1 cellular context compared by ENCODE assay signal in the genomic region with DNA sequence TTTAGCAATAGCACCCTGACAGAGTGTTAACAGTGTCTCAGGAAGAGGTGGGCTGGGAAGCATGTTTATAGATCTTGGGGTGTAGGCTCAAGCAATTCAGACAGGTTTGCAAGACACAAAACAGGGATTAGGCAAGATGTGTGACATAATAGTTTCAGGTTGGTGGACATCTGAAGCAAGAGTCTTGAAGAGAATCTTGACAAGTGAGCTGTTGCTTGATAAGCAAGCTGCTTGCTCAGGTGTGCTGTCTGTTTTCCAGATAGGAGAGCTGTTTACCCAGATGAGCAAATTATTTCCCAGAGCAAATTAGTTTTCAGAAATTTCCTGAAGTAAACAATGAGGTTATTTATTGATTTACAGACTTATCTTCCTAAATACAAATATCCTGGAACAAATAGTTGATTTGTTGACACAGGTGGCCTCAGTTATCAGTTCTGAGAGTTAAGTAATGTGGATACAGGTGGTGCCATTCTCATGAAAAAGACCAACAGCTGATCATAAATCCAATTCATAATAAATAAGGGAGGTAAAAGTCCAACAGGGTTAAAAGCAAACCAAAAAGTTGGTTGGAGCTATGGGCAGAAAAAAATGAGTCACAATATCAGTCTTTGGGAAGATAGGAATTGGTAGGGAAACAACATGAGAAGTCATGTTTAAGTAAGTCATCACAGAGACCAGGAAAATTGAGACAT.
TF ChIP-seq lines count a peak whose summit lies in the region.

No MANE protein-coding gene starts in this region.

TF ChIP-seq in HepG2, 621 proteins besides CTCF, POLR2A, EP300 and RAD21 (continued from another document):
- no peak for TF ChIP-seq HMGXB3 (CRISPR knock-in tag; IDR thresholded peaks at IDR 0.05; ENCODE audit: borderline replicate concordance)
- TF ChIP-seq TAF1 (CRISPR knock-in tag; IDR thresholded peaks at IDR 0.05), result no peak
- TF ChIP-seq ZKSCAN8 (CRISPR knock-in tag; IDR thresholded peaks at IDR 0.05; ENCODE audit: borderline replicate concordance), result no peak
- TF ChIP-seq ZNF138 (CRISPR knock-in tag; IDR thresholded peaks at IDR 0.05; ENCODE audit: low read depth), result no peak
- TF ChIP-seq, protein P1, sequence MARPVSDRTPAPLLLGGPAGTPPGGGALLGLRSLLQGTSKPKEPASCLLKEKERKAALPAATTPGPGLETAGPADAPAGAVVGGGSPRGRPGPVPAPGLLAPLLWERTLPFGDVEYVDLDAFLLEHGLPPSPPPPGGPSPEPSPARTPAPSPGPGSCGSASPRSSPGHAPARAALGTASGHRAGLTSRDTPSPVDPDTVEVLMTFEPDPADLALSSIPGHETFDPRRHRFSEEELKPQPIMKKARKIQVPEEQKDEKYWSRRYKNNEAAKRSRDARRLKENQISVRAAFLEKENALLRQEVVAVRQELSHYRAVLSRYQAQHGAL (CRISPR knock-in tag; IDR thresholded peaks at IDR 0.05; ENCODE audit: not compliant biosample characterization), result no peak
- TF ChIP-seq ZBTB25 (CRISPR knock-in tag; IDR thresholded peaks at IDR 0.05), result no peak
- TF ChIP-seq ZNF282 (IDR thresholded peaks at IDR 0.05; ENCODE audit: partially characterized antibody), result no peak
- TF ChIP-seq, protein P2, sequence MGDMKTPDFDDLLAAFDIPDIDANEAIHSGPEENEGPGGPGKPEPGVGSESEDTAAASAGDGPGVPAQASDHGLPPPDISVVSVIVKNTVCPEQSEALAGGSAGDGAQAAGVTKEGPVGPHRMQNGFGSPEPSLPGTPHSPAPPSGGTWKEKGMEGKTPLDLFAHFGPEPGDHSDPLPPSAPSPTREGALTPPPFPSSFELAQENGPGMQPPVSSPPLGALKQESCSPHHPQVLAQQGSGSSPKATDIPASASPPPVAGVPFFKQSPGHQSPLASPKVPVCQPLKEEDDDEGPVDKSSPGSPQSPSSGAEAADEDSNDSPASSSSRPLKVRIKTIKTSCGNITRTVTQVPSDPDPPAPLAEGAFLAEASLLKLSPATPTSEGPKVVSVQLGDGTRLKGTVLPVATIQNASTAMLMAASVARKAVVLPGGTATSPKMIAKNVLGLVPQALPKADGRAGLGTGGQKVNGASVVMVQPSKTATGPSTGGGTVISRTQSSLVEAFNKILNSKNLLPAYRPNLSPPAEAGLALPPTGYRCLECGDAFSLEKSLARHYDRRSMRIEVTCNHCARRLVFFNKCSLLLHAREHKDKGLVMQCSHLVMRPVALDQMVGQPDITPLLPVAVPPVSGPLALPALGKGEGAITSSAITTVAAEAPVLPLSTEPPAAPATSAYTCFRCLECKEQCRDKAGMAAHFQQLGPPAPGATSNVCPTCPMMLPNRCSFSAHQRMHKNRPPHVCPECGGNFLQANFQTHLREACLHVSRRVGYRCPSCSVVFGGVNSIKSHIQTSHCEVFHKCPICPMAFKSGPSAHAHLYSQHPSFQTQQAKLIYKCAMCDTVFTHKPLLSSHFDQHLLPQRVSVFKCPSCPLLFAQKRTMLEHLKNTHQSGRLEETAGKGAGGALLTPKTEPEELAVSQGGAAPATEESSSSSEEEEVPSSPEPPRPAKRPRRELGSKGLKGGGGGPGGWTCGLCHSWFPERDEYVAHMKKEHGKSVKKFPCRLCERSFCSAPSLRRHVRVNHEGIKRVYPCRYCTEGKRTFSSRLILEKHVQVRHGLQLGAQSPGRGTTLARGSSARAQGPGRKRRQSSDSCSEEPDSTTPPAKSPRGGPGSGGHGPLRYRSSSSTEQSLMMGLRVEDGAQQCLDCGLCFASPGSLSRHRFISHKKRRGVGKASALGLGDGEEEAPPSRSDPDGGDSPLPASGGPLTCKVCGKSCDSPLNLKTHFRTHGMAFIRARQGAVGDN (CRISPR knock-in tag; IDR thresholded peaks at IDR 0.05), result no peak
